In the genomic region with DNA sequence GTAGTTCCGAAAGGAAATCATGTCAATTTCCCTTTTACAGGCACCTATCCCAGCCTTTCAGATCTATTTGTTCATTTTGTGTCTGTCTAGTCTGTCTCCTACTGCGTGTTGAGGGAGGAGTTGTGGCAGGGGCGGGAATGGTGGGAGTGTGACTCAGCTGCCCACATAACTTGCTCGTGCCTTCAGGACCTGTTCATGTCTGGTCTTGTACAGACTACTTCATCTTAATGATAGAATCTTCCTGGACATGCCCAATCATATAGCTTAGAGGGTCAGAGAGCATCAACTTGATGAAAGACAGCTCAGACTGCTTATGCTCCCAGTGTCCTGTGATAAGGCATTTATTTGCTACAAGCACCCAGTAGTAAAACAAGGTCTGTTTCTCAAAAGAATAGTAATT, we compare ENCODE assay signal across 2 cellular contexts.
TF ChIP-seq lines count a peak whose summit lies in the region.

No MANE protein-coding gene starts in this region.

TF ChIP-seq in HCT116, 20 proteins besides CTCF, POLR2A, EP300 and RAD21 (continued from another document):
- TF ChIP-seq, protein P1, sequence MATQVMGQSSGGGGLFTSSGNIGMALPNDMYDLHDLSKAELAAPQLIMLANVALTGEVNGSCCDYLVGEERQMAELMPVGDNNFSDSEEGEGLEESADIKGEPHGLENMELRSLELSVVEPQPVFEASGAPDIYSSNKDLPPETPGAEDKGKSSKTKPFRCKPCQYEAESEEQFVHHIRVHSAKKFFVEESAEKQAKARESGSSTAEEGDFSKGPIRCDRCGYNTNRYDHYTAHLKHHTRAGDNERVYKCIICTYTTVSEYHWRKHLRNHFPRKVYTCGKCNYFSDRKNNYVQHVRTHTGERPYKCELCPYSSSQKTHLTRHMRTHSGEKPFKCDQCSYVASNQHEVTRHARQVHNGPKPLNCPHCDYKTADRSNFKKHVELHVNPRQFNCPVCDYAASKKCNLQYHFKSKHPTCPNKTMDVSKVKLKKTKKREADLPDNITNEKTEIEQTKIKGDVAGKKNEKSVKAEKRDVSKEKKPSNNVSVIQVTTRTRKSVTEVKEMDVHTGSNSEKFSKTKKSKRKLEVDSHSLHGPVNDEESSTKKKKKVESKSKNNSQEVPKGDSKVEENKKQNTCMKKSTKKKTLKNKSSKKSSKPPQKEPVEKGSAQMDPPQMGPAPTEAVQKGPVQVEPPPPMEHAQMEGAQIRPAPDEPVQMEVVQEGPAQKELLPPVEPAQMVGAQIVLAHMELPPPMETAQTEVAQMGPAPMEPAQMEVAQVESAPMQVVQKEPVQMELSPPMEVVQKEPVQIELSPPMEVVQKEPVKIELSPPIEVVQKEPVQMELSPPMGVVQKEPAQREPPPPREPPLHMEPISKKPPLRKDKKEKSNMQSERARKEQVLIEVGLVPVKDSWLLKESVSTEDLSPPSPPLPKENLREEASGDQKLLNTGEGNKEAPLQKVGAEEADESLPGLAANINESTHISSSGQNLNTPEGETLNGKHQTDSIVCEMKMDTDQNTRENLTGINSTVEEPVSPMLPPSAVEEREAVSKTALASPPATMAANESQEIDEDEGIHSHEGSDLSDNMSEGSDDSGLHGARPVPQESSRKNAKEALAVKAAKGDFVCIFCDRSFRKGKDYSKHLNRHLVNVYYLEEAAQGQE (IDR thresholded peaks at IDR 0.05; ENCODE audit: low read depth): no peak
- TF ChIP-seq FOSL1 (IDR thresholded peaks at IDR 0.05; ENCODE audit: low read depth) (peak; percentile 56), ZFX (IDR thresholded peaks at IDR 0.05) (no peak), CBX3 (IDR thresholded peaks at IDR 0.05; ENCODE audit: low read depth) (no peak; the same call in 1 of the 2 replicates), EGR1 (IDR thresholded peaks at IDR 0.05; ENCODE audit: low read depth) (peak; percentile 41; the same call in 1 of the 2 replicates), SP1 (IDR thresholded peaks at IDR 0.05; ENCODE audit: low read depth) (peak; percentile 43), ZNF274 (IDR thresholded peaks at IDR 0.05; ENCODE audit: low read depth, low read length) (no peak), SIN3A (IDR thresholded peaks at IDR 0.05; ENCODE audit: low read depth) (no peak), CEBPB (IDR thresholded peaks at IDR 0.05; ENCODE audit: low read depth) (no peak), TCF7L2 (IDR thresholded peaks at IDR 0.05; ENCODE audit: borderline replicate concordance, extremely low read depth, insufficient read depth, insufficient read length) (no peak), JUND (IDR thresholded peaks at IDR 0.05) (peak; percentile 67), EZH2 (IDR thresholded peaks at IDR 0.05) (no peak), SRF (IDR thresholded peaks at IDR 0.05; ENCODE audit: low read depth) (no peak), EZH2phosphoT487 (IDR thresholded peaks at IDR 0.05; ENCODE audit: borderline replicate concordance) (no peak)
- TF ChIP-seq, protein P2, sequence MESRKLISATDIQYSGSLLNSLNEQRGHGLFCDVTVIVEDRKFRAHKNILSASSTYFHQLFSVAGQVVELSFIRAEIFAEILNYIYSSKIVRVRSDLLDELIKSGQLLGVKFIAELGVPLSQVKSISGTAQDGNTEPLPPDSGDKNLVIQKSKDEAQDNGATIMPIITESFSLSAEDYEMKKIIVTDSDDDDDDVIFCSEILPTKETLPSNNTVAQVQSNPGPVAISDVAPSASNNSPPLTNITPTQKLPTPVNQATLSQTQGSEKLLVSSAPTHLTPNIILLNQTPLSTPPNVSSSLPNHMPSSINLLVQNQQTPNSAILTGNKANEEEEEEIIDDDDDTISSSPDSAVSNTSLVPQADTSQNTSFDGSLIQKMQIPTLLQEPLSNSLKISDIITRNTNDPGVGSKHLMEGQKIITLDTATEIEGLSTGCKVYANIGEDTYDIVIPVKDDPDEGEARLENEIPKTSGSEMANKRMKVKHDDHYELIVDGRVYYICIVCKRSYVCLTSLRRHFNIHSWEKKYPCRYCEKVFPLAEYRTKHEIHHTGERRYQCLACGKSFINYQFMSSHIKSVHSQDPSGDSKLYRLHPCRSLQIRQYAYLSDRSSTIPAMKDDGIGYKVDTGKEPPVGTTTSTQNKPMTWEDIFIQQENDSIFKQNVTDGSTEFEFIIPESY (IDR thresholded peaks at IDR 0.05; ENCODE audit: extremely low read depth, insufficient replicate concordance, low read length): no peak

TF ChIP-seq in SK-N-SH treated with all-trans-retinoic acid at 6 μM for 48 hours, 23 proteins besides CTCF, POLR2A, EP300 and RAD21 (continued from another document):
- TF ChIP-seq, protein P3, sequence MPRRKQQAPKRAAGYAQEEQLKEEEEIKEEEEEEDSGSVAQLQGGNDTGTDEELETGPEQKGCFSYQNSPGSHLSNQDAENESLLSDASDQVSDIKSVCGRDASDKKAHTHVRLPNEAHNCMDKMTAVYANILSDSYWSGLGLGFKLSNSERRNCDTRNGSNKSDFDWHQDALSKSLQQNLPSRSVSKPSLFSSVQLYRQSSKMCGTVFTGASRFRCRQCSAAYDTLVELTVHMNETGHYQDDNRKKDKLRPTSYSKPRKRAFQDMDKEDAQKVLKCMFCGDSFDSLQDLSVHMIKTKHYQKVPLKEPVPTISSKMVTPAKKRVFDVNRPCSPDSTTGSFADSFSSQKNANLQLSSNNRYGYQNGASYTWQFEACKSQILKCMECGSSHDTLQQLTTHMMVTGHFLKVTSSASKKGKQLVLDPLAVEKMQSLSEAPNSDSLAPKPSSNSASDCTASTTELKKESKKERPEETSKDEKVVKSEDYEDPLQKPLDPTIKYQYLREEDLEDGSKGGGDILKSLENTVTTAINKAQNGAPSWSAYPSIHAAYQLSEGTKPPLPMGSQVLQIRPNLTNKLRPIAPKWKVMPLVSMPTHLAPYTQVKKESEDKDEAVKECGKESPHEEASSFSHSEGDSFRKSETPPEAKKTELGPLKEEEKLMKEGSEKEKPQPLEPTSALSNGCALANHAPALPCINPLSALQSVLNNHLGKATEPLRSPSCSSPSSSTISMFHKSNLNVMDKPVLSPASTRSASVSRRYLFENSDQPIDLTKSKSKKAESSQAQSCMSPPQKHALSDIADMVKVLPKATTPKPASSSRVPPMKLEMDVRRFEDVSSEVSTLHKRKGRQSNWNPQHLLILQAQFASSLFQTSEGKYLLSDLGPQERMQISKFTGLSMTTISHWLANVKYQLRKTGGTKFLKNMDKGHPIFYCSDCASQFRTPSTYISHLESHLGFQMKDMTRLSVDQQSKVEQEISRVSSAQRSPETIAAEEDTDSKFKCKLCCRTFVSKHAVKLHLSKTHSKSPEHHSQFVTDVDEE (CRISPR knock-in tag; IDR thresholded peaks at IDR 0.05): no peak
- TF ChIP-seq GLIS3 (CRISPR knock-in tag; IDR thresholded peaks at IDR 0.05) (no peak), ZC3H10 (CRISPR knock-in tag; IDR thresholded peaks at IDR 0.05) (no peak), RARB (CRISPR knock-in tag; IDR thresholded peaks at IDR 0.05) (no peak), OSR1 (CRISPR knock-in tag; IDR thresholded peaks at IDR 0.05) (no peak), ARNTL (CRISPR knock-in tag; IDR thresholded peaks at IDR 0.05; ENCODE audit: borderline replicate concordance, low read depth) (no peak), PPARA (CRISPR knock-in tag; IDR thresholded peaks at IDR 0.05; ENCODE audit: borderline replicate concordance) (no peak), ISL1 (CRISPR knock-in tag; IDR thresholded peaks at IDR 0.05) (no peak), TOX (CRISPR knock-in tag; IDR thresholded peaks at IDR 0.05; ENCODE audit: borderline replicate concordance) (no peak)
- TF ChIP-seq, protein P4, sequence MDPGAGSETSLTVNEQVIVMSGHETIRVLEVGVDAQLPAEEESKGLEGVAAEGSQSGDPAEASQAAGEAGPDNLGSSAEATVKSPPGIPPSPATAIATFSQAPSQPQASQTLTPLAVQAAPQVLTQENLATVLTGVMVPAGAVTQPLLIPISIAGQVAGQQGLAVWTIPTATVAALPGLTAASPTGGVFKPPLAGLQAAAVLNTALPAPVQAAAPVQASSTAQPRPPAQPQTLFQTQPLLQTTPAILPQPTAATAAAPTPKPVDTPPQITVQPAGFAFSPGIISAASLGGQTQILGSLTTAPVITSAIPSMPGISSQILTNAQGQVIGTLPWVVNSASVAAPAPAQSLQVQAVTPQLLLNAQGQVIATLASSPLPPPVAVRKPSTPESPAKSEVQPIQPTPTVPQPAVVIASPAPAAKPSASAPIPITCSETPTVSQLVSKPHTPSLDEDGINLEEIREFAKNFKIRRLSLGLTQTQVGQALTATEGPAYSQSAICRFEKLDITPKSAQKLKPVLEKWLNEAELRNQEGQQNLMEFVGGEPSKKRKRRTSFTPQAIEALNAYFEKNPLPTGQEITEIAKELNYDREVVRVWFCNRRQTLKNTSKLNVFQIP (CRISPR knock-in tag; IDR thresholded peaks at IDR 0.05; ENCODE audit: borderline replicate concordance, low read depth): no peak
- TF ChIP-seq, protein P5, sequence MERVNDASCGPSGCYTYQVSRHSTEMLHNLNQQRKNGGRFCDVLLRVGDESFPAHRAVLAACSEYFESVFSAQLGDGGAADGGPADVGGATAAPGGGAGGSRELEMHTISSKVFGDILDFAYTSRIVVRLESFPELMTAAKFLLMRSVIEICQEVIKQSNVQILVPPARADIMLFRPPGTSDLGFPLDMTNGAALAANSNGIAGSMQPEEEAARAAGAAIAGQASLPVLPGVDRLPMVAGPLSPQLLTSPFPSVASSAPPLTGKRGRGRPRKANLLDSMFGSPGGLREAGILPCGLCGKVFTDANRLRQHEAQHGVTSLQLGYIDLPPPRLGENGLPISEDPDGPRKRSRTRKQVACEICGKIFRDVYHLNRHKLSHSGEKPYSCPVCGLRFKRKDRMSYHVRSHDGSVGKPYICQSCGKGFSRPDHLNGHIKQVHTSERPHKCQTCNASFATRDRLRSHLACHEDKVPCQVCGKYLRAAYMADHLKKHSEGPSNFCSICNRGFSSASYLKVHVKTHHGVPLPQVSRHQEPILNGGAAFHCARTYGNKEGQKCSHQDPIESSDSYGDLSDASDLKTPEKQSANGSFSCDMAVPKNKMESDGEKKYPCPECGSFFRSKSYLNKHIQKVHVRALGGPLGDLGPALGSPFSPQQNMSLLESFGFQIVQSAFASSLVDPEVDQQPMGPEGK (CRISPR knock-in tag; IDR thresholded peaks at IDR 0.05; ENCODE audit: borderline replicate concordance): no peak
